ENCODE assay signal across 24 cellular contexts in genomic region chr17:77215281-77215680, GRCh38.
A peak's percentile ranks its signal among the peaks of the same experiment; 100 is the strongest.
DNase-seq lines count a peak whose midpoint lies in the region; ATAC-seq, FAIRE-seq and TF ChIP-seq lines count a peak whose summit lies in the region.
"Had no signal": no experiment of that assay in that cellular context is flagged by ENCODE, and none has a peak within 500 bp of the region (broad histone marks: within the 10 kb centered on the region; RNA-seq: fewer than 3 reads in every experiment).

No MANE protein-coding gene starts in this region.

- H4K20me1 ChIP-seq in HCT116 (ENCODE audit: insufficient read depth) = no peaks in the 10 kb centered on the region
- H4K20me1 ChIP-seq in astrocyte (ENCODE audit: insufficient read depth, low read length) = peaks cover 24% of the 10 kb centered on the region
- no peaks in the 10 kb centered on the region for H4K20me1 ChIP-seq in HepG2 (ENCODE audit: insufficient read depth, low read length)

- H3K27ac ChIP-seq in HCT116 (ENCODE audit: low read depth, low read length) (no peak overlapping the region; the same call in 1 of the 2 replicates), astrocyte (ENCODE audit: low read depth, low read length) (no peak overlapping the region), HepG2 (ENCODE audit: extremely low read length, insufficient read depth, low read length) (no peak overlapping the region)
- no peak overlapping the region for H3K27ac ChIP-seq in CD8-positive, alpha-beta memory T cell (ENCODE audit: low read depth, low read length)
- H3K27ac ChIP-seq: colonic mucosa, neural progenitor cell, transverse colon had no signal

- intact Hi-C loops in HCT116 (cut with micrococcal nuclease) = loop anchor here (2.0 kb wide), 1 partner anchor 128 kb away; no protein-coding TSS in a partner anchor
- intact Hi-C loops in HepG2 (cut with micrococcal nuclease; ENCODE audit: unreplicated experiment) = no loop called here

- H3K27me3 ChIP-seq in HCT116 (ENCODE audit: insufficient read depth, low read length) (no peaks in the 10 kb centered on the region), astrocyte (ENCODE audit: insufficient read depth, low read length) (no peaks in the 10 kb centered on the region), HepG2 (ENCODE audit: control insufficient read depth in 1 of 2, insufficient read depth in 2 of 2, low read length in 2 of 2) (no peaks in the 10 kb centered on the region)
- no peaks in the 10 kb centered on the region for H3K27me3 ChIP-seq in CD8-positive, alpha-beta memory T cell (ENCODE audit: insufficient read depth, low read length, poor library complexity, severe bottlenecking)
- H3K27me3 ChIP-seq: colonic mucosa, heart right ventricle, neural progenitor cell, transverse colon had no signal

- POLR2A ChIA-PET in HCT116 (lab: Charles Lee) = no interaction called here
- POLR2A ChIA-PET in HepG2 (lab: Yijun Ruan, JAX) = no interaction called here
- POLR2A ChIA-PET in CD8-positive, alpha-beta memory T cell (lab: Charles Lee) = no interaction called here

- CTCF ChIA-PET in HCT116 (lab: Charles Lee) (interaction anchor here (0.6 kb wide), 1 partner anchor 127 kb away, joined by 4 read pairs; no protein-coding TSS in a partner anchor), HepG2 (lab: Yijun Ruan, JAX; ENCODE audit: low intra/inter-chr PET ratio, low total read pairs) (interaction anchor here (1.5 to 3.5 kb wide), 2 partner anchors 32 to 128 kb away, joined by 9 to 17 read pairs; no protein-coding TSS in a partner anchor)
- CTCF ChIA-PET in CD8-positive, alpha-beta memory T cell (lab: Charles Lee) = interaction anchor here (1.4 kb wide), 1 partner anchor 9 kb away, joined by 3 read pairs; no protein-coding TSS in a partner anchor

- H3K9me3 Mint-ChIP-seq in astrocyte (ENCODE audit: unreplicated experiment) = no peaks in the 10 kb centered on the region
- H3K9me3 Mint-ChIP-seq in stimulated activated effector memory CD8-positive, alpha-beta T cell treated with anti-CD3 and anti-CD28 coated beads, Interleukin-12 subunit alpha, Interleukin-12 subunit beta, amount 100 ng/mL, for 72 hours = no peaks in the 10 kb centered on the region
- H3K9me3 Mint-ChIP-seq in CD8-positive, alpha-beta memory T cell = no peaks in the 10 kb centered on the region
- H3K9me3 Mint-ChIP-seq: activated naive CD4-positive, alpha-beta T cell treated with anti-CD3 and anti-CD28 coated beads for 36 hours; activated T-helper 1 cell treated with anti-CD3 and anti-CD28 coated beads, Interleukin-12 subunit alpha, Interleukin-12 subunit beta, Interleukin-2, Interleukin-4 antibody, amounts not matched to agents 30 ng/mL and 10 ng/mL and 1 ng/mL, durations not matched to agents 14 hours and 24 hours and 36 hours; CD14-positive monocyte; effector memory CD8-positive, alpha-beta T cell; HFFc6; memory B cell; neural progenitor cell; stimulated activated naive CD8-positive, alpha-beta T cell treated with anti-CD3 and anti-CD28 coated beads, Interleukin-15, Interleukin-2, amounts not matched to agents 100 ng/mL and 50 ng/mL, for 24 hours had no signal

- TF ChIP-seq EP300 in HepG2 (IDR thresholded peaks at IDR 0.05; ENCODE audit: low read depth in 2 of 2, low read length in 2 of 2) (no peak), HepG2 (CRISPR knock-in tag; IDR thresholded peaks at IDR 0.05; ENCODE audit: borderline replicate concordance) (no peak)

- 0 out of 2 replicates have a peak, but pooled peaks have one; percentile 15 for ATAC-seq in HCT116
- no peak for ATAC-seq in HepG2
- ATAC-seq in stimulated activated effector memory CD8-positive, alpha-beta T cell treated with anti-CD3 and anti-CD28 coated beads, Interleukin-12 subunit alpha, Interleukin-12 subunit beta, amount 100 ng/mL, for 72 hours = no peak
- ATAC-seq in HG02884 (IDR thresholded peaks at IDR 0.05; ENCODE audit: unreplicated experiment) = no peak
- ATAC-seq: effector memory CD8-positive, alpha-beta T cell had no signal

- H3K4me3 ChIP-seq in HCT116 (replicated peaks in 1 of 2; ENCODE audit: low read depth in 1 of 2, low read length in 2 of 2) = no peak overlapping the region
- no peak overlapping the region for H3K4me3 ChIP-seq in astrocyte (ENCODE audit: insufficient read depth, low read depth, low read length)
- H3K4me3 ChIP-seq in HepG2 (replicated peaks in 1 of 3; ENCODE audit: insufficient read depth in 1 of 3, low read depth in 2 of 3, low read length in 3 of 3) = no peak overlapping the region
- no peak overlapping the region for H3K4me3 ChIP-seq in CD8-positive, alpha-beta memory T cell (ENCODE audit: low read length)
- H3K4me3 ChIP-seq: colonic mucosa, heart right ventricle, neural progenitor cell, transverse colon had no signal

- no peaks in the 10 kb centered on the region for H3K9me2 ChIP-seq in HCT116 (ENCODE audit: insufficient read depth)

- H3K4me2 ChIP-seq in HCT116 (ENCODE audit: low read length) = no peak overlapping the region
- no peak overlapping the region for H3K4me2 ChIP-seq in astrocyte (ENCODE audit: low read length)
- no peak overlapping the region for H3K4me2 ChIP-seq in HepG2 (ENCODE audit: low read depth, low read length)
- H3K4me2 ChIP-seq: neural progenitor cell had no signal

- no peak for TF ChIP-seq RAD21 in HCT116 (IDR thresholded peaks at IDR 0.05; ENCODE audit: low read depth)
- no peak for TF ChIP-seq RAD21 in HepG2 (CRISPR knock-in tag; IDR thresholded peaks at IDR 0.05)

- H3K79me2 ChIP-seq in HCT116 (ENCODE audit: insufficient read depth, low read length) (no peaks in the 10 kb centered on the region), astrocyte (ENCODE audit: insufficient read depth, low read length) (peaks cover 11% of the 10 kb centered on the region), HepG2 (ENCODE audit: insufficient read depth, low read length) (no peaks in the 10 kb centered on the region)

- H3K4me1 ChIP-seq in HCT116 (ENCODE audit: control insufficient read depth in 1 of 2, insufficient read depth in 2 of 2, low read length in 2 of 2) = no peaks in the 10 kb centered on the region
- H3K4me1 ChIP-seq in astrocyte (ENCODE audit: insufficient read depth, low read length) = no peaks in the 10 kb centered on the region
- H3K4me1 ChIP-seq in HepG2 (ENCODE audit: insufficient read depth, low read length) = no peaks in the 10 kb centered on the region; the same call in 1 of the 2 replicates
- H3K4me1 ChIP-seq in CD8-positive, alpha-beta memory T cell (ENCODE audit: insufficient read depth, low read length) = no peaks in the 10 kb centered on the region
- H3K4me1 ChIP-seq: colonic mucosa, neural progenitor cell had no signal

- peak overlapping the region; percentile 26 for H3K27ac Mint-ChIP-seq in astrocyte (ENCODE audit: unreplicated experiment)
- peak overlapping the region; percentile 40 for H3K27ac Mint-ChIP-seq in stimulated activated effector memory CD8-positive, alpha-beta T cell treated with anti-CD3 and anti-CD28 coated beads, Interleukin-12 subunit alpha, Interleukin-12 subunit beta, amount 100 ng/mL, for 72 hours
- peak overlapping the region in 1 of 8 donors; percentile 3 for H3K27ac Mint-ChIP-seq in CD8-positive, alpha-beta memory T cell
- H3K27ac Mint-ChIP-seq: activated naive CD4-positive, alpha-beta T cell treated with anti-CD3 and anti-CD28 coated beads for 36 hours; activated T-helper 1 cell treated with anti-CD3 and anti-CD28 coated beads, Interleukin-12 subunit alpha, Interleukin-12 subunit beta, Interleukin-2, Interleukin-4 antibody, amounts not matched to agents 30 ng/mL and 10 ng/mL and 1 ng/mL, durations not matched to agents 14 hours and 24 hours and 36 hours; HFFc6; memory B cell; stimulated activated naive CD8-positive, alpha-beta T cell treated with anti-CD3 and anti-CD28 coated beads, Interleukin-15, Interleukin-2, amounts not matched to agents 100 ng/mL and 50 ng/mL, for 24 hours had no signal

- TF ChIP-seq CTCF in HCT116 (IDR thresholded peaks at IDR 0.05 in 2 of 3, conservative IDR thresholded peaks at IDR 0.05 in 1 of 3; ENCODE audit: borderline replicate concordance in 1 of 3, insufficient read depth in 1 of 3, low read depth in 2 of 3, low read length in 2 of 3) = no peak
- no peak for TF ChIP-seq CTCF in astrocyte (IDR thresholded peaks at IDR 0.05; ENCODE audit: insufficient read depth, low read depth, low read length)
- no peak for TF ChIP-seq CTCF in HepG2 (CRISPR knock-in tag; IDR thresholded peaks at IDR 0.05)

- no peaks in the 10 kb centered on the region for H3K4me1 Mint-ChIP-seq in astrocyte (ENCODE audit: low read depth, unreplicated experiment)
- no peaks in the 10 kb centered on the region for H3K4me1 Mint-ChIP-seq in stimulated activated effector memory CD8-positive, alpha-beta T cell treated with anti-CD3 and anti-CD28 coated beads, Interleukin-12 subunit alpha, Interleukin-12 subunit beta, amount 100 ng/mL, for 72 hours
- H3K4me1 Mint-ChIP-seq in CD8-positive, alpha-beta memory T cell = no peaks in the 10 kb centered on the region

- H3K27me3 Mint-ChIP-seq in astrocyte (ENCODE audit: low read depth, unreplicated experiment) = no peaks in the 10 kb centered on the region
- no peaks in the 10 kb centered on the region for H3K27me3 Mint-ChIP-seq in CD8-positive, alpha-beta memory T cell
- H3K27me3 Mint-ChIP-seq: effector memory CD8-positive, alpha-beta T cell; memory B cell; stimulated activated naive CD8-positive, alpha-beta T cell treated with anti-CD3 and anti-CD28 coated beads, Interleukin-15, Interleukin-2, amounts not matched to agents 100 ng/mL and 50 ng/mL, for 24 hours had no signal

- H3K9ac ChIP-seq in HCT116 (ENCODE audit: low read length) (no peak overlapping the region), astrocyte (ENCODE audit: low read length) (no peak overlapping the region), HepG2 (ENCODE audit: insufficient read depth, low read depth, low read length) (no peak overlapping the region)
- H3K9ac ChIP-seq: neural progenitor cell had no signal

- RAD21 ChIA-PET in HCT116 (lab: Charles Lee; ENCODE audit: low non-redundant PET in 1 of 2, low total read pairs in 2 of 2, uncharacterized antibody in 2 of 2, unreplicated experiment in 2 of 2) = interaction anchor here (0.5 to 1.0 kb wide), 3 partner anchors 92 to 131 kb away, joined by 3 read pairs; no protein-coding TSS in a partner anchor

- in situ Hi-C loops in HepG2 (cut with HindIII; ENCODE audit: extremely low pct_ligation_motif_present, low pct_unique_long_range_greater_than_20kb) = no loop called here

- BruUV-seq in HCT116 (replicated peaks; lab: Mats Ljungman, UMichigan) = TSS peak; percentile 52
- BruUV-seq in HepG2 (replicated peaks; lab: Mats Ljungman, UMichigan) = TSS peak; percentile 74

- FAIRE-seq in astrocyte (lab: Jason Lieb, UNC) (no peak), HepG2 (lab: Jason Lieb, UNC) (no peak)
- FAIRE-seq: D721Med had no signal

- H3K9me3 ChIP-seq in HCT116 (ENCODE audit: control insufficient read depth in 1 of 2, insufficient read depth in 1 of 2, low read depth in 1 of 2, low read length in 2 of 2) (no peaks in the 10 kb centered on the region), astrocyte (ENCODE audit: insufficient read depth, low read depth, low read length) (no peaks in the 10 kb centered on the region), HepG2 (ENCODE audit: low read length) (no peaks in the 10 kb centered on the region)
- H3K9me3 ChIP-seq in CD8-positive, alpha-beta memory T cell (ENCODE audit: low read length) = no peaks in the 10 kb centered on the region
- H3K9me3 ChIP-seq: colonic mucosa, heart right ventricle, transverse colon had no signal

- H2AFZ ChIP-seq in HCT116 (ENCODE audit: low read depth, low read length, poor library complexity, severe bottlenecking) = no peak overlapping the region
- no peak overlapping the region for H2AFZ ChIP-seq in astrocyte (ENCODE audit: low read depth, low read length)
- no peak overlapping the region for H2AFZ ChIP-seq in HepG2 (ENCODE audit: low read length)
- H2AFZ ChIP-seq: neural progenitor cell had no signal

- H3K36me3 Mint-ChIP-seq in astrocyte (ENCODE audit: low read depth, unreplicated experiment) = peaks cover 21% of the 10 kb centered on the region
- peaks cover 88% of the 10 kb centered on the region for H3K36me3 Mint-ChIP-seq in stimulated activated effector memory CD8-positive, alpha-beta T cell treated with anti-CD3 and anti-CD28 coated beads, Interleukin-12 subunit alpha, Interleukin-12 subunit beta, amount 100 ng/mL, for 72 hours
- peaks cover 0 to 71% (median 17%) of the 10 kb centered on the region in 3 donors for H3K36me3 Mint-ChIP-seq in CD8-positive, alpha-beta memory T cell

- DNase-seq in HCT116 (ENCODE audit: low read depth, low spot score) (no peak), astrocyte (ENCODE audit: low read depth) (no peak), HepG2 (ENCODE audit: low spot score) (no peak), NCI-H2171 (lab: John Stamatoyannopoulos, UW) (no peak)
- no peak for DNase-seq in stimulated activated effector memory CD8-positive, alpha-beta T cell treated with anti-CD3 and anti-CD28 coated beads, Interleukin-12 subunit alpha, Interleukin-12 subunit beta, amount 100 ng/mL, for 72 hours (ENCODE audit: low spot score in 2 of 2)
- no peak for DNase-seq in CD8-positive, alpha-beta memory T cell
- DNase-seq: activated CD4-positive, alpha-beta T cell treated with anti-CD3 and anti-CD28 coated beads, Interleukin-2, amount 50 U/mL, for 1 hour; effector memory CD8-positive, alpha-beta T cell; NCI-H1105; NCI-H187 treated with DMSO at 0.1 percent for 48 hours; NK-92 treated with Interleukin-12 subunit alpha and Interleukin-12 subunit beta, amount 100 ng/mL, for 24 hours; T1000 had no signal

- TF ChIP-seq POLR2A in HCT116 (IDR thresholded peaks at IDR 0.05; ENCODE audit: borderline replicate concordance, extremely low read depth, insufficient read depth, insufficient read length) = no peak
- TF ChIP-seq POLR2A in HepG2 (IDR thresholded peaks at IDR 0.05; ENCODE audit: insufficient read depth in 1 of 2, low read depth in 2 of 2, low read length in 2 of 2) = no peak

- H3K4me3 Mint-ChIP-seq in astrocyte (ENCODE audit: unreplicated experiment) = no peak overlapping the region
- H3K4me3 Mint-ChIP-seq in stimulated activated effector memory CD8-positive, alpha-beta T cell treated with anti-CD3 and anti-CD28 coated beads, Interleukin-12 subunit alpha, Interleukin-12 subunit beta, amount 100 ng/mL, for 72 hours = no peak overlapping the region
- H3K4me3 Mint-ChIP-seq in CD8-positive, alpha-beta memory T cell = no peak overlapping the region
- H3K4me3 Mint-ChIP-seq: activated naive CD4-positive, alpha-beta T cell treated with anti-CD3 and anti-CD28 coated beads for 36 hours; activated T-helper 1 cell treated with anti-CD3 and anti-CD28 coated beads, Interleukin-12 subunit alpha, Interleukin-12 subunit beta, Interleukin-2, Interleukin-4 antibody, amounts not matched to agents 30 ng/mL and 10 ng/mL and 1 ng/mL, durations not matched to agents 14 hours and 24 hours and 36 hours; CD14-positive monocyte; effector memory CD8-positive, alpha-beta T cell; HFFc6; memory B cell; neural progenitor cell; stimulated activated naive CD8-positive, alpha-beta T cell treated with anti-CD3 and anti-CD28 coated beads, Interleukin-15, Interleukin-2, amounts not matched to agents 100 ng/mL and 50 ng/mL, for 24 hours had no signal

- H3K36me3 ChIP-seq in HCT116 (ENCODE audit: control insufficient read depth in 1 of 2, insufficient read depth in 2 of 2, low read length in 2 of 2) = peaks cover 15 to 36% of the 10 kb centered on the region in 2 experiments; a peak in 3 of 4 replicates
- peaks cover 40% of the 10 kb centered on the region for H3K36me3 ChIP-seq in astrocyte (ENCODE audit: insufficient read depth, low read length)
- peaks cover 57 to 69% of the 10 kb centered on the region in 2 experiments for H3K36me3 ChIP-seq in HepG2 (replicated peaks in 1 of 2; ENCODE audit: control insufficient read depth in 1 of 2, insufficient read depth in 2 of 2, low read length in 2 of 2)
- H3K36me3 ChIP-seq in CD8-positive, alpha-beta memory T cell (ENCODE audit: insufficient read depth, low read length) = peaks cover 32% of the 10 kb centered on the region
- H3K36me3 ChIP-seq: neural progenitor cell had no signal

- WGBS in HepG2 (ENCODE audit: low lambda C conversion rate) = 93% methylated on average over 16 of the region's 16 CpGs
